Comparison of ENCODE assay signal across 25 cellular contexts in the genomic region with DNA sequence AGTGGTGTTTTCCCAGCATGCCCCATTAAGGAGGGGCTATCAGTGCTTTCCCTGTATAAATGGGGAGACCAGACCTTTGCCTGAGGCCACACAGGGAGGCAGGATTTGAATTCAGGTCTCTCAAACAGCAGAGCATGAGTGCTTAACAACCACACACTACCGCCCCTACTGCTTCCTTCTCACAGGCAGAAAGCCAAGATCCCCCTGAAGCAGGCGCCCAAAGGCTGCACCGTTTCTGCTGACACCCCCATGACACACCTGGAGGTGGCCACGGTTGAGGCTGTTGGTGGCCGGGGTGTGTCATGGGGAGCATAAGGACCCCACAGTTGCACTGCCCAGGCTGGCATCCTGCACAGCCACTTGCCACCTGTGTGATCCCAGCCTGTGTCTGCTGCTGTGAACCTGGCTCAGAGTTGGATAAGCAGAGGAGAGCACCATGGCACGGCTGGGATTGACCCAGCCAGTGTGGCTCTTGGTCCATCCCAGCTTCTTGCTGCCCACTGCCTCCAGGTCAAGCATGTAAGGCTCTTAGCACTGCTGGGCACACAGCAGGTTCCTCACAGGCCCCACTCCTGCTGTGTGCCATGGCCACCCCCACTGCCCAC. TPM values are rescaled to one million over a fixed set of nuclear protein-coding genes. Genes with fewer than 3 reads are reported as not detected.
"Had no signal": no experiment of that assay in that cellular context is flagged by ENCODE, and none has a peak within 500 bp of the region (broad histone marks: within the 10 kb centered on the region; RNA-seq: fewer than 3 reads in every experiment).

No MANE protein-coding gene starts in this region.

- H3K27me3 ChIP-seq: brain microvascular endothelial cell, pancreas had no signal

- ATAC-seq: activated CD8-positive, alpha-beta T cell treated with anti-CD3 and anti-CD28 coated beads for 36 hours; pancreas; right cardiac atrium; SK-N-SH treated with all-trans-retinoic acid at 6 μM for 48 hours; stimulated activated naive B cell treated with anti-CD40 and anti-IgM and Interleukin-4, amounts not matched to agents 10 μg/mL and 1 μg/mL and 100 μg/mL, for 72 hours had no signal

- H3K27ac ChIP-seq: brain microvascular endothelial cell, esophagus muscularis mucosa, neutrophil, pancreas, skin epidermis, WERI-Rb-1 had no signal

- H3K36me3 ChIP-seq: brain microvascular endothelial cell, esophagus muscularis mucosa, neutrophil, pancreas, WERI-Rb-1 had no signal

- H3K4me3 ChIP-seq: esophagus muscularis mucosa, lung, pancreas, skin epidermis had no signal

- DNase-seq: activated CD4-positive, alpha-beta T cell treated with anti-CD3 and anti-CD28 coated beads, Interleukin-2, amount 10 ng/mL, durations not matched to agents 7 days and 5 days; activated CD4-positive, CD25-positive, alpha-beta regulatory T cell treated with anti-CD3 and anti-CD28 coated beads, Interleukin-2, amount 50 U/mL, for 72 hours; activated CD8-positive, alpha-beta T cell treated with anti-CD3 and anti-CD28 coated beads for 36 hours; activated gamma-delta T cell; activated naive CD4-positive, alpha-beta T cell treated with anti-CD3 and anti-CD28 coated beads, Interleukin-2, amount 50 U/mL, for 16 hours; brain microvascular endothelial cell; caudate nucleus; hypothalamus; pancreas; right cardiac atrium; stimulated activated CD4-positive, alpha-beta T cell treated with anti-CD3 and anti-CD28 coated beads, Interleukin-15, amount 100 ng/mL, for 24 hours; stimulated activated CD4-positive, alpha-beta T cell treated with anti-CD3 and anti-CD28 coated beads, Interleukin-2, amount 100 ng/mL, for 48 hours; stimulated activated CD8-positive, alpha-beta memory T cell treated with anti-CD3 and anti-CD28 coated beads, Interleukin-4, amount 100 ng/mL, for 48 hours; stimulated activated naive B cell treated with anti-CD40 and anti-IgM and Interleukin-4, amounts not matched to agents 10 μg/mL and 1 μg/mL and 100 μg/mL, for 72 hours; WERI-Rb-1 had no signal

- FAIRE-seq: frontal cortex, pancreas had no signal

- H3K4me1 ChIP-seq: pancreas had no signal

- H3K9me3 ChIP-seq: neutrophil, pancreas had no signal

RNA-seq across cellular contexts. Expression of gene PCK1, which starts 28.3 kb away (rescaled TPM):
- total RNA-seq: activated CD4-positive, alpha-beta T cell treated with anti-CD3 and anti-CD28 coated beads, Interleukin-2, amount 10 ng/mL, durations not matched to agents 7 days and 5 days; activated CD8-positive, alpha-beta T cell treated with anti-CD3 and anti-CD28 coated beads for 36 hours; activated T-helper 1 cell treated with anti-CD3 and anti-CD28 coated beads, Interleukin-12 subunit alpha, Interleukin-12 subunit beta, Interleukin-2, Interleukin-4 antibody, amounts not matched to agents 30 ng/mL and 10 ng/mL and 1 ng/mL, durations not matched to agents 14 hours and 24 hours and 36 hours; dermis microvascular lymphatic vessel endothelial cell; natural killer cell treated with Interleukin-12 subunit alpha and Interleukin-12 subunit beta and Interleukin-15 and Interleukin-18, amount 100 ng/mL, for 72 hours; pulmonary artery endothelial cell had no signal

RNA-seq across cellular contexts. Expression of gene ZBP1, which starts 31.0 kb away (rescaled TPM):
- total RNA-seq: dermis microvascular lymphatic vessel endothelial cell, frontal cortex, pulmonary artery endothelial cell had no signal
